ENCODE assay signal across 8 cellular contexts in the genomic region with DNA sequence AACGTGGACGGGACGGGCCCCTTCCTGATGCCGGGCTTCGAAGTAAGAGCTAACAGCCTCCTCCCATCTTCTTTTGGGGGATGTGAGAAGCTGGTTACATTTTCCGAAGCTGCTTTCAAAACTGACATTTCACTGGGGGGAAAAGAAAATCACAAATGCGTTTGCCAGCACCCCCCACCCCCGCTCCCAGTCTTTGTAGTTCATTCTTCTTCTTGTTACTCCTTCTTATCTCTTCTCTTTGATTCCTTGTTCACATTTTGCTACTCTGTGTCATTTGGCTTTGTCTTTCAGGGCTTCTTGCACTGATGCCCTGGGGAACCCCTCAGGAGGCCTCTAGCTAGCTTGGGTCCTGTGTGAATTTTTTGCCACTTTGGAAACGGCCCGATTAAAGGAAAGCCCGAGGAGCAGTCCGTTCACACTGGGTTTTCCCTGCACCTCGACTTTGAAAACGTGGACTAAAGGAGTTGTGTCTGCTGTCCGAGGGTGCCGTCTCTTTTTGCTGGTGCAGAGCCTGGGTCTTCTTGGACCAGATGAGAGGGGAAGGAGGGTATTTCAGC.
DNase-seq lines count a peak whose midpoint lies in the region; ATAC-seq and TF ChIP-seq lines count a peak whose summit lies in the region.

No MANE protein-coding gene starts in this region.

- peak overlapping the region; percentile 93 for H3K27ac ChIP-seq in BLaER1

- peaks cover 51% of the 10 kb centered on the region for H4K20me1 ChIP-seq in BLaER1

- no peak for TF ChIP-seq CTCF in nephron progenitor cell (IDR thresholded peaks at IDR 0.05)

- peak overlapping the region; percentile 93 for H3K9ac ChIP-seq in BLaER1

- peak overlapping the region; percentile 88 for H3K4me2 ChIP-seq in BLaER1

- no peaks in the 10 kb centered on the region for H3K9me3 Mint-ChIP-seq in central memory CD8-positive, alpha-beta T cell
- no peaks in the 10 kb centered on the region for H3K9me3 Mint-ChIP-seq in nephron progenitor cell

- peak overlapping the region; percentile 81 for H3K4me3 Mint-ChIP-seq in central memory CD8-positive, alpha-beta T cell
- H3K4me3 Mint-ChIP-seq in nephron progenitor cell, result peak overlapping the region; percentile 90

- DNase-seq in NAMALWA (ENCODE audit: low spot score) (peak; percentile 58), nephron progenitor cell (no peak), GM19240 (ENCODE audit: insufficient read length, low spot score) (no peak), HuH-7 (ENCODE audit: low spot score) (no peak), HK-2 (ENCODE audit: unreplicated experiment) (no peak)
- DNase-seq in central memory CD8-positive, alpha-beta T cell (ENCODE audit: low spot score in 2 of 2), result no peak

- no peaks in the 10 kb centered on the region for H3K27me3 ChIP-seq in BLaER1

- peaks cover 11% of the 10 kb centered on the region for H3K36me3 Mint-ChIP-seq in central memory CD8-positive, alpha-beta T cell (ENCODE audit: insufficient read depth)
- H3K36me3 Mint-ChIP-seq in nephron progenitor cell (ENCODE audit: low read depth), result peaks cover 7% of the 10 kb centered on the region

- H3K4me1 ChIP-seq in BLaER1, result peaks cover 74% of the 10 kb centered on the region

- H3K4me3 ChIP-seq in BLaER1, result peak overlapping the region; percentile 86

- no peaks in the 10 kb centered on the region for H3K9me3 ChIP-seq in BLaER1

- peaks cover 22% of the 10 kb centered on the region for H3K4me1 Mint-ChIP-seq in central memory CD8-positive, alpha-beta T cell
- peaks cover 55% of the 10 kb centered on the region for H3K4me1 Mint-ChIP-seq in nephron progenitor cell

- no peak for ATAC-seq in central memory CD8-positive, alpha-beta T cell (replicated peaks; ENCODE audit: extremely low read depth, poor library complexity, severe bottlenecking)
- no peak for ATAC-seq in HG03045 (IDR thresholded peaks at IDR 0.05; ENCODE audit: unreplicated experiment)

- peaks cover 31% of the 10 kb centered on the region for H3K36me3 ChIP-seq in BLaER1

- peak overlapping the region; percentile 52 for H3K27ac Mint-ChIP-seq in central memory CD8-positive, alpha-beta T cell (ENCODE audit: low read depth)
- peak overlapping the region; percentile 90 for H3K27ac Mint-ChIP-seq in nephron progenitor cell

- no peaks in the 10 kb centered on the region for H3K27me3 Mint-ChIP-seq in central memory CD8-positive, alpha-beta T cell
- H3K27me3 Mint-ChIP-seq in nephron progenitor cell (ENCODE audit: low read depth, poor library complexity), result peaks cover 2% of the 10 kb centered on the region
